16 cellular contexts compared by ENCODE assay signal in genomic region chr10:118977864-118978263, GRCh38. TPM values are rescaled to one million over a fixed set of nuclear protein-coding genes. Genes with fewer than 3 reads are reported as not detected.
DNase-seq lines count a peak whose midpoint lies in the region; ATAC-seq and TF ChIP-seq lines count a peak whose summit lies in the region.
"Had no signal": no experiment of that assay in that cellular context is flagged by ENCODE, and none has a peak within 500 bp of the region (broad histone marks: within the 10 kb centered on the region; RNA-seq: fewer than 3 reads in every experiment).

No MANE protein-coding gene starts in this region.

- no peaks in the 10 kb centered on the region for H3K4me1 ChIP-seq in H9 (ENCODE audit: insufficient read depth, low read length)
- no peaks in the 10 kb centered on the region for H3K4me1 ChIP-seq in Panc1 (ENCODE audit: control insufficient read depth, insufficient read depth, low read length)
- H3K4me1 ChIP-seq in endodermal cell (ENCODE audit: control insufficient read depth, insufficient read depth, low read length): no peaks in the 10 kb centered on the region
- no peaks in the 10 kb centered on the region for H3K4me1 ChIP-seq in foreskin keratinocyte

- H2AFZ ChIP-seq in H9 (ENCODE audit: low read length): no peak overlapping the region

- H3K4me2 ChIP-seq in H9 (ENCODE audit: insufficient read depth, insufficient read length, low read length): no peak overlapping the region
- H3K4me2 ChIP-seq: BLaER1 treated with 17β-estradiol and CSF1 and Interleukin-3, amounts not matched to agents 10 nM and 100 nM had no signal

- H3K4me1 Mint-ChIP-seq in H9 (peaks cover 7 to 8% of the 10 kb centered on the region in 2 experiments; a peak in 3 of 4 replicates), endodermal cell (no peaks in the 10 kb centered on the region)
- H3K4me1 Mint-ChIP-seq: B cell had no signal

- WGBS in H9 (ENCODE audit: extremely low coverage, insufficient read length, low lambda C conversion rate): no CpG with 5 or more reads among the region's 13 CpGs
- 88% methylated on average over 6 to 13 of the region's 13 CpGs for WGBS in endodermal cell (ENCODE audit: insufficient coverage in 1 of 2, insufficient read length in 1 of 2), 2 experiments

- CTCF ChIA-PET in Panc1 (lab: Charles Lee): interaction anchor here (0.5 kb wide), 1 partner anchor 18 kb away, joined by 5 read pairs; no protein-coding TSS in a partner anchor

- H3K27me3 ChIP-seq in H9 (ENCODE audit: insufficient read depth, low read length) (no peaks in the 10 kb centered on the region), Panc1 (ENCODE audit: control insufficient read depth, insufficient read depth, low read length) (no peaks in the 10 kb centered on the region), endodermal cell (ENCODE audit: control insufficient read depth, insufficient read depth, low read length, poor library complexity, severe bottlenecking) (no peaks in the 10 kb centered on the region), foreskin keratinocyte (peaks cover 7% of the 10 kb centered on the region)
- H3K27me3 ChIP-seq: BLaER1 treated with 17β-estradiol and CSF1 and Interleukin-3, amounts not matched to agents 10 nM and 100 nM had no signal

- in situ Hi-C loops in Panc1 (cut with HindIII; ENCODE audit: low pct_unique_long_range_greater_than_20kb, low sequenced_read_pairs): no loop called here

- H3K23ac ChIP-seq in H9 (ENCODE audit: insufficient read length, low read depth, low read length): no peak overlapping the region

- H4K20me1 ChIP-seq in H9 (ENCODE audit: control insufficient read depth, insufficient read depth, insufficient read length): no peaks in the 10 kb centered on the region
- H4K20me1 ChIP-seq: BLaER1 treated with 17β-estradiol and CSF1 and Interleukin-3, amounts not matched to agents 10 nM and 100 nM had no signal

- no peak overlapping the region for H3K18ac ChIP-seq in H9 (ENCODE audit: insufficient read length, low read depth, low read length)

- H3K9me3 ChIP-seq in H9 (ENCODE audit: control insufficient read depth, low read depth, low read length) (no peaks in the 10 kb centered on the region), Panc1 (ENCODE audit: control insufficient read depth, insufficient read depth, low read depth, low read length) (peaks cover 6% of the 10 kb centered on the region; the same call in 1 of the 2 replicates), endodermal cell (ENCODE audit: control insufficient read depth, low read length) (peaks cover 8% of the 10 kb centered on the region)

- intact Hi-C loops in Panc1 (cut with micrococcal nuclease; ENCODE audit: unreplicated experiment) (no loop called here), sciatic nerve (cut with DNase I) (no loop called here)

- H3K4ac ChIP-seq in H9 (ENCODE audit: low read depth, low read length): no peak overlapping the region

- no peak overlapping the region for H2BK120ac ChIP-seq in H9 (ENCODE audit: low read depth, low read length, poor library complexity, severe bottlenecking)

- TF ChIP-seq CTCF in H9 (conservative IDR thresholded peaks at IDR 0.05) (no peak), Panc1 (IDR thresholded peaks at IDR 0.05) (no peak), endodermal cell (conservative IDR thresholded peaks at IDR 0.05) (no peak), foreskin keratinocyte (conservative IDR thresholded peaks at IDR 0.05) (no peak)

- H3T11ph ChIP-seq in H9 (ENCODE audit: low read length): no peak overlapping the region

- H3K36me3 ChIP-seq in Panc1 (ENCODE audit: control insufficient read depth, insufficient read depth, low read length) (no peaks in the 10 kb centered on the region), endodermal cell (ENCODE audit: control insufficient read depth, insufficient read depth, low read length) (no peaks in the 10 kb centered on the region)
- H3K36me3 ChIP-seq: BLaER1 treated with 17β-estradiol and CSF1 and Interleukin-3, amounts not matched to agents 10 nM and 100 nM had no signal

- H3K23me2 ChIP-seq in H9 (ENCODE audit: insufficient read length, low read depth, low read length, poor library complexity, severe bottlenecking): no peaks in the 10 kb centered on the region

- H3K27ac Mint-ChIP-seq in H9: no peak overlapping the region; a peak in 1 of 7 replicates
- no peak overlapping the region for H3K27ac Mint-ChIP-seq in endodermal cell
- H3K27ac Mint-ChIP-seq: B cell; CD8-positive, alpha-beta T cell had no signal

- H4K5ac ChIP-seq in H9 (ENCODE audit: insufficient read length, low read depth, low read length): no peak overlapping the region

- no peaks in the 10 kb centered on the region for H3K79me2 ChIP-seq in H9 (ENCODE audit: insufficient read depth, low read length)

- no peak overlapping the region for H2AK5ac ChIP-seq in H9 (ENCODE audit: insufficient read length, low read length)

- H3K9me3 Mint-ChIP-seq in H9 (peaks cover 12 to 20% of the 10 kb centered on the region in 2 experiments), endodermal cell (peaks cover 19% of the 10 kb centered on the region)

- peak; percentile 42; the same call in 1 of the 2 replicates for ATAC-seq in Panc1
- ATAC-seq in sciatic nerve: no peak
- ATAC-seq in foreskin keratinocyte: no peak
- ATAC-seq: CD8-positive, alpha-beta T cell; GM12878 had no signal

- H3K14ac ChIP-seq in H9 (ENCODE audit: insufficient read depth, low read length): no peak overlapping the region

- H4K91ac ChIP-seq in H9 (ENCODE audit: insufficient read length, low read depth, low read length): no peak overlapping the region

- H2BK12ac ChIP-seq in H9 (ENCODE audit: insufficient read length, low read depth, low read length): no peak overlapping the region

- no peak overlapping the region for H4K8ac ChIP-seq in H9 (replicated peaks; ENCODE audit: insufficient read length, low read depth, low read length)

- H3K27ac ChIP-seq in H9 (ENCODE audit: insufficient read length, low read depth, low read length) (no peak overlapping the region), Panc1 (ENCODE audit: low read length) (no peak overlapping the region), endodermal cell (ENCODE audit: low read depth, low read length) (no peak overlapping the region), foreskin keratinocyte (no peak overlapping the region)
- H3K27ac ChIP-seq: BLaER1 treated with 17β-estradiol and CSF1 and Interleukin-3, amounts not matched to agents 10 nM and 100 nM had no signal

- peaks cover 0 to 8% (median 7%) of the 10 kb centered on the region in 3 experiments; a peak in 5 of 7 replicates for H3K36me3 Mint-ChIP-seq in H9 (ENCODE audit: insufficient read depth in 1 of 3, low read depth in 3 of 3)
- H3K36me3 Mint-ChIP-seq in endodermal cell (ENCODE audit: low read depth): no peaks in the 10 kb centered on the region
- H3K36me3 Mint-ChIP-seq: CD8-positive, alpha-beta T cell had no signal

- no TSS peak for BruUV-seq in Panc1 (replicated peaks; lab: Mats Ljungman, UMichigan)

- POLR2A ChIA-PET in Panc1 (lab: Charles Lee): no interaction called here

- H3K4me3 ChIP-seq in Panc1 (ENCODE audit: low read depth in 2 of 2, low read length in 2 of 2) (no peak overlapping the region), endodermal cell (ENCODE audit: low read length) (no peak overlapping the region)
- H3K4me3 ChIP-seq: BLaER1 treated with 17β-estradiol and CSF1 and Interleukin-3, amounts not matched to agents 10 nM and 100 nM; GM12878 had no signal

- H2BK5ac ChIP-seq in H9 (ENCODE audit: insufficient read length, low read length): no peak overlapping the region

- no peaks in the 10 kb centered on the region for H3K79me1 ChIP-seq in H9 (ENCODE audit: insufficient read depth, low read depth, low read length, poor library complexity, severe bottlenecking)

- no peak overlapping the region for H2BK15ac ChIP-seq in H9 (ENCODE audit: low read depth, low read length)

- no peak overlapping the region for H2BK20ac ChIP-seq in H9 (ENCODE audit: low read depth, low read length, poor library complexity, severe bottlenecking)

- DNase-seq in H9: peak; percentile 27
- no peak for DNase-seq in Panc1 (ENCODE audit: low read depth, low spot score)
- peak; percentile 34 for DNase-seq in endodermal cell
- peak; percentile 37 for DNase-seq in sciatic nerve (ENCODE audit: low spot score)
- DNase-seq in T-helper 1 cell: no peak
- no peak for DNase-seq in NCI-H2081 treated with DMSO at 0.1 percent for 48 hours (lab: John Stamatoyannopoulos, UW)
- no peak for DNase-seq in foreskin keratinocyte
- DNase-seq: Calu3; CD8-positive, alpha-beta T cell; DMS79 treated with DMSO at 0.1 percent for 48 hours; GF-D8; GOT3; H7 had no signal

- H3K4me3 Mint-ChIP-seq in H9: no peak overlapping the region
- H3K4me3 Mint-ChIP-seq in endodermal cell: no peak overlapping the region
- H3K4me3 Mint-ChIP-seq: B cell; CD8-positive, alpha-beta T cell had no signal

- H3K56ac ChIP-seq in H9 (ENCODE audit: insufficient read length, low read depth, low read length): no peak overlapping the region

- H3K27me3 Mint-ChIP-seq in H9 (ENCODE audit: low read depth): no peaks in the 10 kb centered on the region; the same call in none of the 2 replicates
- H3K27me3 Mint-ChIP-seq in endodermal cell (ENCODE audit: insufficient read depth): peaks cover 2% of the 10 kb centered on the region

- no peak overlapping the region for H3K9ac ChIP-seq in H9 (ENCODE audit: extremely low read depth, insufficient read length, low read length)
- no peak overlapping the region for H3K9ac ChIP-seq in endodermal cell (ENCODE audit: extremely low read depth, low read length, poor library complexity, severe bottlenecking)
- H3K9ac ChIP-seq: BLaER1 treated with 17β-estradiol and CSF1 and Interleukin-3, amounts not matched to agents 10 nM and 100 nM had no signal

RNA-seq across cellular contexts. Expression of gene NANOS1, which starts 51.6 kb away (rescaled TPM):
- total RNA-seq in H9 (2021) (4.5 and 5.5 TPM in 2 replicates), Panc1 (2021; ENCODE audit: unreplicated experiment) (18.0 TPM), endodermal cell (1 to 10 TPM in 1 of 2 donors, under 1 TPM in 1; 0.71 to 1.7 TPM), sciatic nerve (3.5 TPM), foreskin keratinocyte (0.67 and 0.78 TPM in 2 replicates)
- 14.0 TPM for polyA plus RNA-seq in Panc1 (2012; ENCODE audit: insufficient read length)
- polyA plus RNA-seq in endodermal cell (2013, experiment 1 of 2): 3.6 TPM
- 3.5 TPM for polyA plus RNA-seq in endodermal cell (2013, experiment 2 of 2)
- 0.99 and 1.1 TPM in 2 replicates for polyA plus RNA-seq in foreskin keratinocyte

Comparison
In these comparisons a context has a peak if more than half of its experiments do, and no peak if none do; other contexts are left out.
1. DNase-seq: peak in H9 (single experiment), endodermal cell (single experiment) and sciatic nerve (single experiment); none in Panc1 (single experiment), T-helper 1 cell (0 of 5), NCI-H2081 treated with DMSO at 0.1 percent for 48 hours (single experiment) and foreskin keratinocyte (0 of 2).